In the genomic region with DNA sequence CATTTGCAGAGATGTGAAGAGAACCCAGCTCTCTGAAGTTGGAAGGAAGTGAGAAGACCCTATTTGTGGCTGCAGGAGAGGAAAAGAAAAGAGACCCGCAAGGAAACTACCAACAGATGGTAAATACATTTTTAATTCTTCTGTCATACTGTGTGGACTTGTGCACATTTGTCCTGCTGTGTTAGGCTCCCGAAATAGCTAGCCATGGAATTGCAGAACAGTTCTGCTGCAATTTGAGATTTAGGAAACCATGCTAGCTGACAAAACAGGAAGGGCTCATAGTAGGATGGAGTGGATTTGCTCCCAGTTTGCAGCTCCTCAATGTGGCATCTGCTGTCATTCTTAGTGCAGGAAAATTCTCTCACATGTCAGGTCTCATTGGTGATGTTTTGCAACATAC, we compare ENCODE assay signal across 18 cellular contexts.
"Had no signal": no experiment of that assay in that cellular context is flagged by ENCODE, and none has a peak within 500 bp of the region (broad histone marks: within the 10 kb centered on the region; RNA-seq: fewer than 3 reads in every experiment).

No MANE protein-coding gene starts in this region.

- H3K36me3 ChIP-seq: adrenal gland had no signal

- H3K27me3 ChIP-seq: adrenal gland had no signal

- H3K27me3 Mint-ChIP-seq: activated naive CD8-positive, alpha-beta T cell treated with anti-CD3 and anti-CD28 coated beads, Interleukin-2, amount 10 ng/mL, durations not matched to agents 7 days and 5 days had no signal

- DNase-seq: activated CD4-positive, alpha-beta T cell treated with anti-CD3 and anti-CD28 coated beads for 48 hours; activated CD4-positive, alpha-beta T cell treated with anti-CD3 and anti-CD28 coated beads, Interleukin-2, amount 50 U/mL, for 4 hours; activated CD4-positive, CD25-positive, alpha-beta regulatory T cell treated with anti-CD3 and anti-CD28 coated beads, Interleukin-2, amount 50 U/mL, for 72 hours; activated CD8-positive, alpha-beta memory T cell treated with anti-CD3 and anti-CD28 coated beads, Interleukin-2, amount 50 U/mL, for 48 hours; activated CD8-positive, alpha-beta T cell treated with anti-CD3 and anti-CD28 coated beads, Interleukin-2, amount 10 ng/mL, durations not matched to agents 7 days and 5 days; activated naive CD4-positive, alpha-beta T cell treated with anti-CD3 and anti-CD28 coated beads, Interleukin-2, amount 50 U/mL, for 16 hours; activated naive CD8-positive, alpha-beta T cell treated with anti-CD3 and anti-CD28 coated beads, Interleukin-2, amount 10 ng/mL, durations not matched to agents 7 days and 5 days; activated T-cell treated with anti-CD3 and anti-CD28 coated beads, Interleukin-2, amount 50 U/mL, for 1 hour; adrenal gland; MM.1S; NCI-H1105 treated with DMSO at 0.1 percent for 48 hours; NCI-H146; NCI-H187 treated with DMSO at 0.1 percent for 48 hours; NCI-H2081 treated with DMSO at 0.1 percent for 48 hours; NCI-H524; SHP77 treated with DMSO at 0.1 percent for 48 hours had no signal

- H3K27ac Mint-ChIP-seq: activated CD8-positive, alpha-beta T cell treated with anti-CD3 and anti-CD28 coated beads, Interleukin-2, amount 10 ng/mL, durations not matched to agents 7 days and 5 days; activated naive CD8-positive, alpha-beta T cell treated with anti-CD3 and anti-CD28 coated beads, Interleukin-2, amount 10 ng/mL, durations not matched to agents 7 days and 5 days; T-helper 1 cell treated with Interleukin-12 subunit alpha and Interleukin-12 subunit beta and Interleukin-4 antibody, amounts not matched to agents 30 μg/mL and 1 μg/mL, for 36 hours; WTC11 had no signal

- H3K4me3 Mint-ChIP-seq: activated CD8-positive, alpha-beta T cell treated with anti-CD3 and anti-CD28 coated beads, Interleukin-2, amount 10 ng/mL, durations not matched to agents 7 days and 5 days; activated naive CD8-positive, alpha-beta T cell treated with anti-CD3 and anti-CD28 coated beads, Interleukin-2, amount 10 ng/mL, durations not matched to agents 7 days and 5 days; T-helper 1 cell treated with Interleukin-12 subunit alpha and Interleukin-12 subunit beta and Interleukin-4 antibody, amounts not matched to agents 30 μg/mL and 1 μg/mL, for 36 hours; WTC11 had no signal

- H3K9me3 Mint-ChIP-seq: T-helper 1 cell treated with Interleukin-12 subunit alpha and Interleukin-12 subunit beta and Interleukin-4 antibody, amounts not matched to agents 30 μg/mL and 1 μg/mL, for 36 hours had no signal

- H3K36me3 Mint-ChIP-seq: activated naive CD8-positive, alpha-beta T cell treated with anti-CD3 and anti-CD28 coated beads, Interleukin-2, amount 10 ng/mL, durations not matched to agents 7 days and 5 days; WTC11 had no signal

- H3K4me3 ChIP-seq: adrenal gland had no signal

- H3K27ac ChIP-seq: adrenal gland had no signal

- ATAC-seq: activated CD8-positive, alpha-beta T cell treated with anti-CD3 and anti-CD28 coated beads, Interleukin-2, amount 10 ng/mL, durations not matched to agents 7 days and 5 days; WTC11 had no signal

- H3K9me3 ChIP-seq: adrenal gland had no signal
